Comparison of ENCODE assay signal across 1 cellular context in genomic region chr17:47265983-47266541, GRCh38.
TF ChIP-seq lines count a peak whose summit lies in the region.

No MANE protein-coding gene starts in this region.

TF ChIP-seq in HCT116, 20 proteins besides CTCF, POLR2A, EP300 and RAD21 (continued from another document):
- no peak for TF ChIP-seq REST (IDR thresholded peaks at IDR 0.05; ENCODE audit: low read depth)
- no peak for TF ChIP-seq ELF1 (IDR thresholded peaks at IDR 0.05; ENCODE audit: borderline replicate concordance, low read depth)
- TF ChIP-seq CBX3 (IDR thresholded peaks at IDR 0.05; ENCODE audit: low read depth): 0 out of 2 replicates have a peak, but pooled peaks have one; percentile 53
- no peak for TF ChIP-seq SRF (IDR thresholded peaks at IDR 0.05; ENCODE audit: low read depth)
- no peak for TF ChIP-seq ATF3 (IDR thresholded peaks at IDR 0.05)
- no peak for TF ChIP-seq SIN3A (IDR thresholded peaks at IDR 0.05; ENCODE audit: low read depth)
- TF ChIP-seq JUND (IDR thresholded peaks at IDR 0.05): peak; percentile 70
- TF ChIP-seq EZH2 (IDR thresholded peaks at IDR 0.05): no peak
- no peak for TF ChIP-seq CEBPB (IDR thresholded peaks at IDR 0.05; ENCODE audit: low read depth)
- TF ChIP-seq TCF7L2 (IDR thresholded peaks at IDR 0.05; ENCODE audit: borderline replicate concordance, extremely low read depth, insufficient read depth, insufficient read length): no peak
- TF ChIP-seq ZFX (IDR thresholded peaks at IDR 0.05): no peak
